6 cellular contexts compared by ENCODE assay signal in the genomic region with DNA sequence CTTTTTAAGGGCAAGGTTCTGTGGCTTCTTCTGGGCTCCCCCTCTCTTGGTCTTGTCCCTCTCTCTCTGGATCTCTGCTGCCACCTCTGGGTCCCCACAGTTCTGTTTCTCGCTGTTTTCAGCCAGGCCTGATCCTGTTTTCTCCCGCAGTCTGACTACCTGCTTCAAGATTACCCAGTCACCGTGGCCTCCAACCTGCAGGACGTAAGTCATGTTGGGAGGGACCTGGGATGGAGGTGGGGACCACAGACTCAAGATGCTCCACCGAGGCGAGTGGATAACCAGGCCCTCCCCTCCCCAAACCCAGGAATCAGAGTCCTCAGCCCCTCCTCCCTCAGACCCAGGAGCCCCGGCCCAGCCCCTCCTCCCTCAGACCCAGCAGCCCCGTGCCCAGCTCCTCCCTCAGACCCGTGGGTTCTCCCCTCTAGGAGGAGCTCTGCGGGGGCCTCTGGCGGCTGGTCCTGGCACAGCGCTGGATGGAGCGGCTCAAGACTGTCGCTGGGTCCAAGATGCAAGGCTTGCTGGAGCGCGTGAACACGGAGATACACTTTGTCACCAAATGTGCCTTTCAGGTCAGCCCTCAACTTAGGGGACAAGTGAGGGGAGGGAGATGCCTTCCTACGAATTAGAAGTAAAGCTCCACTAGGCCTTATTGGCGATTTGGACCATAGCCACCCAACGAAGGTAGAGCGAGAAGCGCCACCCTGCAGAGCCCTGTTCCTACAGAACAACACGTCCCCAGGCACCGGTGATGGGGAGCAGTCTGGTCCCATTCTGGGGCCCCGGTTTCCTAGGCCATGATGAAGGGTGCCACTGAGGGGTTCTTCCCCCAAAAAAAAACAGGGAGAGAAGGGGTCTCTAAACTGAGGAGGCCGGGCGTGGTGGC. TPM values are rescaled to one million over a fixed set of nuclear protein-coding genes. Genes with fewer than 3 reads are reported as not detected.
DNase-seq lines count a peak whose midpoint lies in the region; ATAC-seq and TF ChIP-seq lines count a peak whose summit lies in the region.

No MANE protein-coding gene starts in this region.

- peaks cover 2% of the 10 kb centered on the region for H3K27me3 Mint-ChIP-seq in chondrocyte (ENCODE audit: low read depth)

- peaks cover 0 to 31% (median 3%) of the 10 kb centered on the region in 6 donors for H3K36me3 ChIP-seq in spleen

- WGBS in spleen, 5 donors, result 51 to 64% (median 55%) methylated on average over 25 to 27 of the region's 27 CpGs

- ATAC-seq in GM18517 (IDR thresholded peaks at IDR 0.05; ENCODE audit: unreplicated experiment), result no peak

- in situ Hi-C loops in SK-MEL-5 (cut with HindIII; ENCODE audit: low pct_unique_long_range_greater_than_20kb, low sequenced_read_pairs), result no loop called here

- H3K4me3 Mint-ChIP-seq in chondrocyte (ENCODE audit: unreplicated experiment), result no peak overlapping the region

- H3K36me3 Mint-ChIP-seq in chondrocyte (ENCODE audit: low read depth), result no peaks in the 10 kb centered on the region

- H3K9me3 Mint-ChIP-seq in chondrocyte (ENCODE audit: low read depth), result no peaks in the 10 kb centered on the region

- TF ChIP-seq CTCF in chondrocyte (IDR thresholded peaks at IDR 0.05), result peak; percentile 75
- peak in 8 of 11 experiments; percentile 21 to 68 (median 46) for TF ChIP-seq CTCF in spleen (IDR thresholded peaks at IDR 0.05 in 8 of 11, conservative IDR thresholded peaks at IDR 0.05 in 3 of 11)
- peak in 25 of 56 donors; percentile 7 to 42 (median 27) for TF ChIP-seq CTCF in dorsolateral prefrontal cortex (IDR thresholded peaks at IDR 0.05 in 54 of 56, conservative IDR thresholded peaks at IDR 0.05 in 2 of 56; ENCODE audit: low read depth in 1 of 56, partially characterized antibody in 56 of 56)

- H3K27ac ChIP-seq in spleen (peak overlapping the region in 6 of 8 donors; percentile 36 to 95 (median 90)), dorsolateral prefrontal cortex (peak overlapping the region in 2 of 59 donors; percentile 7 to 15)

- H3K4me3 ChIP-seq in spleen, result peak overlapping the region in 2 of 8 donors; percentile 58 to 74
- peak overlapping the region in 2 of 59 donors; percentile 6 to 20 for H3K4me3 ChIP-seq in dorsolateral prefrontal cortex

- H3K9me3 ChIP-seq in spleen, result no peaks in the 10 kb centered on the region

- peaks cover 11 to 87% (median 47%) of the 10 kb centered on the region in 6 donors for H3K4me1 ChIP-seq in spleen

- no peak for TF ChIP-seq POLR2A in spleen (IDR thresholded peaks at IDR 0.05)

- no peaks in the 10 kb centered on the region for H3K27me3 ChIP-seq in spleen (replicated peaks in 1 of 7)
- H3K27me3 ChIP-seq in dorsolateral prefrontal cortex, result no peaks in the 10 kb centered on the region

- peaks cover 9% of the 10 kb centered on the region for H3K4me1 Mint-ChIP-seq in chondrocyte (ENCODE audit: low read depth)

- peak overlapping the region; percentile 12 for H3K27ac Mint-ChIP-seq in chondrocyte (ENCODE audit: unreplicated experiment)

- intact Hi-C loops in spleen (cut with DNase I; ENCODE audit: low total_unique reads), result no loop called here
- intact Hi-C loops in dorsolateral prefrontal cortex (cut with DNase I), result loop anchor here (2.0 kb wide), 1 partner anchor 71 kb away; no protein-coding TSS in a partner anchor

- DNase-seq in ELF-1 (ENCODE audit: low read depth, low spot score) (peak; percentile 87), SK-MEL-5 (ENCODE audit: low read depth, low spot score) (peak; percentile 77), chondrocyte (ENCODE audit: low spot score) (no peak), spleen (no peak), dorsolateral prefrontal cortex (no peak)

RNA-seq across cellular contexts. Expression of a gene that starts 2.2 kb away (rescaled TPM):
- total RNA-seq in SK-MEL-5 (2014; rRNA removed; shearing (Covaris generic)), result 0.27 and 0.37 TPM in 2 replicates
- 0.53 and 1.8 TPM in 2 replicates for polyA plus RNA-seq in SK-MEL-5 (2015; cell fraction: cytosol; rRNA removed)
- polyA plus RNA-seq in SK-MEL-5 (2015; cell fraction: nucleus; rRNA removed), result 0.65 and 0.89 TPM in 2 replicates
- total RNA-seq in chondrocyte, result 1.6 to 3.4 TPM (median 1.9 TPM) in 3 replicates
- 10 to 100 TPM; 11.2 to 32.8 (median 24.1) TPM for total RNA-seq in spleen
- polyA plus RNA-seq in spleen, result 10 to 100 TPM; 16.4 to 26.4 (median 19.9) TPM
- 10 to 100 TPM in 2 of 120 experiments, 1 to 10 TPM in 118; 1.7 to 11.9 (median 4.6) TPM for total RNA-seq in dorsolateral prefrontal cortex

RNA-seq across cellular contexts. Expression of a gene that starts 11.2 kb away (rescaled TPM):
- total RNA-seq in SK-MEL-5 (2014; rRNA removed; shearing (Covaris generic)), result 3,128 and 3,479 TPM in 2 replicates
- 2,560 and 3,571 TPM in 2 replicates for polyA plus RNA-seq in SK-MEL-5 (2015; cell fraction: cytosol; rRNA removed)
- 747 and 889 TPM in 2 replicates for polyA plus RNA-seq in SK-MEL-5 (2015; cell fraction: nucleus; rRNA removed)
- total RNA-seq in chondrocyte (1,566 to 1,771 TPM (median 1,602 TPM) in 3 replicates), spleen (1,000 to 10,000 TPM; 2,521 to 3,132 (median 2,768) TPM), dorsolateral prefrontal cortex (1,000 to 10,000 TPM in 7 of 120 experiments, 100 to 1,000 TPM in 113; 564 to 1,173 (median 771) TPM)
- polyA plus RNA-seq in spleen, result 1,000 to 10,000 TPM; 6,561 to 7,408 (median 7,261) TPM

RNA-seq across cellular contexts. Expression of a gene that starts 20.0 kb away (rescaled TPM):
- total RNA-seq in SK-MEL-5 (2014; rRNA removed; shearing (Covaris generic)), result 2,119 and 2,380 TPM in 2 replicates
- 2,753 and 4,121 TPM in 2 replicates for polyA plus RNA-seq in SK-MEL-5 (2015; cell fraction: cytosol; rRNA removed)
- 528 and 611 TPM in 2 replicates for polyA plus RNA-seq in SK-MEL-5 (2015; cell fraction: nucleus; rRNA removed)
- 1,193 to 1,478 TPM (median 1,199 TPM) in 3 replicates for total RNA-seq in chondrocyte
- total RNA-seq in spleen, result 1,000 to 10,000 TPM; 1,555 to 3,509 (median 2,434) TPM
- over 10,000 TPM in 2 of 3 donors, 1,000 to 10,000 TPM in 1; 8,326 to 12,835 (median 11,104) TPM for polyA plus RNA-seq in spleen
- total RNA-seq in dorsolateral prefrontal cortex, result 100 to 1,000 TPM; 410 to 765 (median 576) TPM

RNA-seq across cellular contexts. Expression of a gene that starts 23.2 kb away (rescaled TPM):
- total RNA-seq in SK-MEL-5 (2014; rRNA removed; shearing (Covaris generic)), result 15.1 and 16.7 TPM in 2 replicates
- polyA plus RNA-seq in SK-MEL-5 (2015; cell fraction: cytosol; rRNA removed), result 23.0 and 27.3 TPM in 2 replicates
- polyA plus RNA-seq in SK-MEL-5 (2015; cell fraction: nucleus; rRNA removed), result 18.7 and 24.1 TPM in 2 replicates
- total RNA-seq in chondrocyte, result 23.2 to 34.9 TPM (median 24.5 TPM) in 3 replicates
- 10 to 100 TPM; 38.7 to 50.2 (median 45.8) TPM for total RNA-seq in spleen
- 10 to 100 TPM; 54.9 to 99.9 (median 94.9) TPM for polyA plus RNA-seq in spleen
- total RNA-seq in dorsolateral prefrontal cortex, result 10 to 100 TPM in 43 of 120 experiments, 1 to 10 TPM in 77; 3.7 to 20.5 (median 9.1) TPM

RNA-seq across cellular contexts. Expression of a gene that starts 24.6 kb away (rescaled TPM):
- total RNA-seq in SK-MEL-5 (2014; rRNA removed; shearing (Covaris generic)), result 60.8 and 64.1 TPM in 2 replicates
- polyA plus RNA-seq in SK-MEL-5 (2015; cell fraction: cytosol; rRNA removed), result 48.1 and 51.3 TPM in 2 replicates
- 216 and 229 TPM in 2 replicates for polyA plus RNA-seq in SK-MEL-5 (2015; cell fraction: nucleus; rRNA removed)
- 52.1 to 60.2 TPM (median 54.6 TPM) in 3 replicates for total RNA-seq in chondrocyte
- 10 to 100 TPM; 76.0 to 94.3 (median 86.1) TPM for total RNA-seq in spleen
- polyA plus RNA-seq in spleen, result 100 to 1,000 TPM in 2 of 3 donors, 10 to 100 TPM in 1; 85.3 to 140 (median 118) TPM
- 100 to 1,000 TPM in 1 of 120 experiments, 10 to 100 TPM in 119; 48.9 to 115 (median 70.7) TPM for total RNA-seq in dorsolateral prefrontal cortex

Comparison
In these comparisons a context has a peak if more than half of its experiments do, and no peak if none do; other contexts are left out.
1. DNase-seq: peak in ELF-1 (single experiment) and SK-MEL-5 (single experiment); none in chondrocyte (single experiment), spleen (single experiment) and dorsolateral prefrontal cortex (0 of 10).